In genomic region chr5:180119031-180119885, GRCh38 we compare ENCODE assay signal across 14 cellular contexts.
"Had no signal": no experiment of that assay in that cellular context is flagged by ENCODE, and none has a peak within 500 bp of the region (broad histone marks: within the 10 kb centered on the region; RNA-seq: fewer than 3 reads in every experiment).

No MANE protein-coding gene starts in this region.

- H3K27me3 ChIP-seq: brain microvascular endothelial cell, foreskin keratinocyte had no signal

- H3K4me2 ChIP-seq: smooth muscle cell had no signal

- H3K4me1 ChIP-seq: foreskin keratinocyte, SJSA1, transverse colon had no signal

- H3K27ac ChIP-seq: brain microvascular endothelial cell, foreskin keratinocyte, SJSA1, transverse colon had no signal

- H3K36me3 ChIP-seq: brain microvascular endothelial cell, SJSA1, transverse colon had no signal

- ATAC-seq: activated T-cell treated with anti-CD3 and anti-CD28 coated beads, Interleukin-2, amount 50 U/mL, for 4 hours; foreskin keratinocyte; left colon; naive thymus-derived CD8-positive, alpha-beta T cell had no signal

- H3K9me3 ChIP-seq: SJSA1, transverse colon had no signal

- DNase-seq: activated CD4-positive, alpha-beta T cell treated with anti-CD3 and anti-CD28 coated beads, Interleukin-2, amount 50 U/mL, for 4 hours; activated gamma-delta T cell treated with Interleukin-2 at 50 U/mL for 16 hours; activated naive CD8-positive, alpha-beta T cell treated with anti-CD3 and anti-CD28 coated beads, Interleukin-2, amount 10 ng/mL, durations not matched to agents 7 days and 5 days; activated T-cell treated with anti-CD3 and anti-CD28 coated beads, Interleukin-2, amount 50 U/mL, for 4 hours; brain microvascular endothelial cell; effector memory CD4-positive, alpha-beta T cell; foreskin keratinocyte; glutamatergic neuron; naive thymus-derived CD8-positive, alpha-beta T cell; substantia nigra; transverse colon had no signal

- H3K4me3 ChIP-seq: SJSA1, smooth muscle cell, transverse colon had no signal
